17 cellular contexts compared by ENCODE assay signal in genomic region chr11:99960536-99960935, GRCh38.
DNase-seq lines count a peak whose midpoint lies in the region; ATAC-seq and TF ChIP-seq lines count a peak whose summit lies in the region.
"Had no signal": no experiment of that assay in that cellular context is flagged by ENCODE, and none has a peak within 500 bp of the region (broad histone marks: within the 10 kb centered on the region; RNA-seq: fewer than 3 reads in every experiment).

No MANE protein-coding gene starts in this region.

- intact Hi-C loops in head of caudate nucleus (cut with DNase I), result no loop called here

- no peak for ATAC-seq in GM21786 (IDR thresholded peaks at IDR 0.05; ENCODE audit: unreplicated experiment)
- ATAC-seq: CD8-positive, alpha-beta T cell had no signal

- peak; percentile 10 for DNase-seq in ELR (ENCODE audit: low read depth)
- DNase-seq in M059J (ENCODE audit: low read depth), result peak; percentile 66
- DNase-seq in choroid plexus epithelial cell (ENCODE audit: low read depth), result peak; percentile 61
- peak; percentile 63 for DNase-seq in renal cortical epithelial cell (ENCODE audit: low read depth)
- no peak for DNase-seq in head of caudate nucleus
- DNase-seq in dermis blood vessel endothelial cell, result no peak
- DNase-seq: CD4-positive, CD25-positive, alpha-beta regulatory T cell; CD8-positive, alpha-beta T cell; DMS 273 treated with DMSO at 0.1 percent for 48 hours; DMS79; EL; GF-D8; GOT3; H7; HCEC 1CT had no signal

- no peak for TF ChIP-seq CTCF in choroid plexus epithelial cell (conservative IDR thresholded peaks at IDR 0.05; ENCODE audit: low read depth, low read length)

- no peak overlapping the region for H3K4me3 ChIP-seq in choroid plexus epithelial cell (ENCODE audit: low read depth, low read length)
- H3K4me3 ChIP-seq: BLaER1 had no signal

Comparison
In these comparisons a context has a peak if more than half of its experiments do, and no peak if none do; other contexts are left out.
1. DNase-seq: peak in ELR (single experiment), M059J (single experiment), choroid plexus epithelial cell (single experiment) and renal cortical epithelial cell (single experiment); none in head of caudate nucleus (0 of 42) and dermis blood vessel endothelial cell (single experiment).